In genomic region chr7:93559624-93560491, GRCh38 we compare ENCODE assay signal across 21 cellular contexts. TPM values are rescaled to one million over a fixed set of nuclear protein-coding genes. Genes with fewer than 3 reads are reported as not detected.
A peak's percentile ranks its signal among the peaks of the same experiment; 100 is the strongest.
DNase-seq lines count a peak whose midpoint lies in the region; ATAC-seq and TF ChIP-seq lines count a peak whose summit lies in the region.
"Had no signal": no experiment of that assay in that cellular context is flagged by ENCODE, and none has a peak within 500 bp of the region (broad histone marks: within the 10 kb centered on the region; RNA-seq: fewer than 3 reads in every experiment).

No MANE protein-coding gene starts in this region.

- H3K4me1 Mint-ChIP-seq in T-helper 2 cell treated with Interferon-gamma antibody and Interleukin-4, amounts not matched to agents 5 μg/mL and 100 μg/mL, for 36 hours (ENCODE audit: low read depth): no peaks in the 10 kb centered on the region
- H3K4me1 Mint-ChIP-seq: activated CD4-positive, alpha-beta T cell treated with anti-CD3 and anti-CD28 coated beads, Interleukin-2, amount 10 ng/mL, durations not matched to agents 24 days and 14 days had no signal

- ATAC-seq in HG02973 (IDR thresholded peaks at IDR 0.05; ENCODE audit: unreplicated experiment) (peak; percentile 43), left lung (peak; percentile 17)

- H2AFZ ChIP-seq in OCI-LY3 (ENCODE audit: low read depth, low read length): no peak overlapping the region

- H3K4me3 ChIP-seq in BLaER1 (no peak overlapping the region), OCI-LY3 (ENCODE audit: low read length) (peak overlapping the region; percentile 36), left lung (no peak overlapping the region)
- H3K4me3 ChIP-seq: ascending aorta, SJCRH30, stomach had no signal

- H3K9ac ChIP-seq in BLaER1: no peak overlapping the region
- peak overlapping the region; percentile 16; the same call in 1 of the 2 replicates for H3K9ac ChIP-seq in OCI-LY3 (ENCODE audit: low read length)
- H3K9ac ChIP-seq: KMS-11 had no signal

- H3K9me3 ChIP-seq in BLaER1 (no peaks in the 10 kb centered on the region), OCI-LY3 (ENCODE audit: insufficient read depth, low read length) (no peaks in the 10 kb centered on the region), left lung (no peaks in the 10 kb centered on the region)
- H3K9me3 ChIP-seq: ascending aorta, SJCRH30, stomach had no signal

- H3K4me2 ChIP-seq in BLaER1 (peak overlapping the region; percentile 31), OCI-LY3 (ENCODE audit: low read length) (peak overlapping the region; percentile 56)
- H3K4me2 ChIP-seq: KMS-11 had no signal

- H3K79me2 ChIP-seq in OCI-LY3 (ENCODE audit: low read length): no peaks in the 10 kb centered on the region

- intact Hi-C loops in left lung (cut with DNase I): no loop called here

- H3K27ac ChIP-seq in BLaER1: 0 out of 2 replicates have a peak overlapping the region, but pooled peaks have one; percentile 30
- H3K27ac ChIP-seq in OCI-LY3 (ENCODE audit: low read length): peak overlapping the region; percentile 54
- H3K27ac ChIP-seq in left lung: peak overlapping the region in 1 of 2 donors; percentile 49
- H3K27ac ChIP-seq: ascending aorta, KMS-11, SJCRH30, stomach had no signal

- H3K36me3 Mint-ChIP-seq in T-helper 2 cell treated with Interferon-gamma antibody and Interleukin-4, amounts not matched to agents 5 μg/mL and 100 μg/mL, for 36 hours (ENCODE audit: low read depth): no peaks in the 10 kb centered on the region

- H3K36me3 ChIP-seq in BLaER1 (no peaks in the 10 kb centered on the region), OCI-LY3 (replicated peaks; ENCODE audit: low read depth, low read length) (no peaks in the 10 kb centered on the region), left lung (no peaks in the 10 kb centered on the region)
- H3K36me3 ChIP-seq: ascending aorta, SJCRH30, stomach had no signal

- H3K9me3 Mint-ChIP-seq in T-helper 2 cell treated with Interferon-gamma antibody and Interleukin-4, amounts not matched to agents 5 μg/mL and 100 μg/mL, for 36 hours: no peaks in the 10 kb centered on the region
- H3K9me3 Mint-ChIP-seq: activated CD4-positive, alpha-beta T cell treated with anti-CD3 and anti-CD28 coated beads, Interleukin-2, amount 10 ng/mL, durations not matched to agents 24 days and 14 days had no signal

- DNase-seq in left lung: no peak
- DNase-seq in UCSD-AML1 (lab: John Stamatoyannopoulos, UW; ENCODE audit: unreplicated experiment): no peak
- DNase-seq in COLO829 (ENCODE audit: low spot score): no peak
- no peak for DNase-seq in stimulated activated CD4-positive, alpha-beta T cell treated with anti-CD3 and anti-CD28 coated beads, Interleukin-15, amount 100 ng/mL, for 24 hours
- DNase-seq in T-helper 2 cell treated with Interferon-gamma antibody and Interleukin-4, amounts not matched to agents 5 μg/mL and 100 μg/mL, for 36 hours (ENCODE audit: low spot score): no peak
- DNase-seq: ACHN; activated CD4-positive, alpha-beta T cell treated with anti-CD3 and anti-CD28 coated beads, Interleukin-2, amount 10 ng/mL, durations not matched to agents 24 days and 14 days; activated CD8-positive, alpha-beta memory T cell treated with anti-CD3 and anti-CD28 coated beads, Interleukin-2, amount 50 U/mL, for 48 hours; activated naive CD4-positive, alpha-beta T cell; foreskin fibroblast; NCI-H146; NCI-H446; retina; SJCRH30; stomach had no signal

- H3K4me3 Mint-ChIP-seq in T-helper 2 cell treated with Interferon-gamma antibody and Interleukin-4, amounts not matched to agents 5 μg/mL and 100 μg/mL, for 36 hours: no peak overlapping the region
- H3K4me3 Mint-ChIP-seq: activated CD4-positive, alpha-beta T cell treated with anti-CD3 and anti-CD28 coated beads, Interleukin-2, amount 10 ng/mL, durations not matched to agents 24 days and 14 days had no signal

- no peak overlapping the region for H3K27ac Mint-ChIP-seq in T-helper 2 cell treated with Interferon-gamma antibody and Interleukin-4, amounts not matched to agents 5 μg/mL and 100 μg/mL, for 36 hours
- H3K27ac Mint-ChIP-seq: activated CD4-positive, alpha-beta T cell treated with anti-CD3 and anti-CD28 coated beads, Interleukin-2, amount 10 ng/mL, durations not matched to agents 24 days and 14 days had no signal

- H4K20me1 ChIP-seq in BLaER1 (no peaks in the 10 kb centered on the region), OCI-LY3 (ENCODE audit: insufficient read depth, low read length) (no peaks in the 10 kb centered on the region)

- H3K27me3 ChIP-seq in BLaER1 (no peaks in the 10 kb centered on the region), OCI-LY3 (ENCODE audit: low read depth, low read length) (no peaks in the 10 kb centered on the region), left lung (no peaks in the 10 kb centered on the region)
- H3K27me3 ChIP-seq: ascending aorta, SJCRH30, stomach had no signal

- H3K27me3 Mint-ChIP-seq in T-helper 2 cell treated with Interferon-gamma antibody and Interleukin-4, amounts not matched to agents 5 μg/mL and 100 μg/mL, for 36 hours (ENCODE audit: low read depth): no peaks in the 10 kb centered on the region

- H3K4me1 ChIP-seq in BLaER1 (peaks cover 8% of the 10 kb centered on the region; the same call in 1 of the 2 replicates), OCI-LY3 (ENCODE audit: low read length) (peaks cover 36% of the 10 kb centered on the region), left lung (peaks cover 0 to 4% of the 10 kb centered on the region in 2 donors)
- H3K4me1 ChIP-seq: ascending aorta, SJCRH30, stomach had no signal

- TF ChIP-seq CTCF in OCI-LY3 (IDR thresholded peaks at IDR 0.05; ENCODE audit: low read depth, low read length) (no peak), left lung (IDR thresholded peaks at IDR 0.05) (no peak)

RNA-seq across cellular contexts. Expression of gene CALCR, which starts 14.7 kb away (rescaled TPM):
- under 1 TPM in 1 of 2 donors, not detected in 1; 0.16 TPM for total RNA-seq in left lung
- total RNA-seq: activated CD4-positive, alpha-beta T cell treated with anti-CD3 and anti-CD28 coated beads, Interleukin-2, amount 10 ng/mL, durations not matched to agents 24 days and 14 days; ascending aorta; endothelial cell of umbilical vein; stomach had no signal
